Comparison of ENCODE assay signal across 8 cellular contexts in the genomic region with DNA sequence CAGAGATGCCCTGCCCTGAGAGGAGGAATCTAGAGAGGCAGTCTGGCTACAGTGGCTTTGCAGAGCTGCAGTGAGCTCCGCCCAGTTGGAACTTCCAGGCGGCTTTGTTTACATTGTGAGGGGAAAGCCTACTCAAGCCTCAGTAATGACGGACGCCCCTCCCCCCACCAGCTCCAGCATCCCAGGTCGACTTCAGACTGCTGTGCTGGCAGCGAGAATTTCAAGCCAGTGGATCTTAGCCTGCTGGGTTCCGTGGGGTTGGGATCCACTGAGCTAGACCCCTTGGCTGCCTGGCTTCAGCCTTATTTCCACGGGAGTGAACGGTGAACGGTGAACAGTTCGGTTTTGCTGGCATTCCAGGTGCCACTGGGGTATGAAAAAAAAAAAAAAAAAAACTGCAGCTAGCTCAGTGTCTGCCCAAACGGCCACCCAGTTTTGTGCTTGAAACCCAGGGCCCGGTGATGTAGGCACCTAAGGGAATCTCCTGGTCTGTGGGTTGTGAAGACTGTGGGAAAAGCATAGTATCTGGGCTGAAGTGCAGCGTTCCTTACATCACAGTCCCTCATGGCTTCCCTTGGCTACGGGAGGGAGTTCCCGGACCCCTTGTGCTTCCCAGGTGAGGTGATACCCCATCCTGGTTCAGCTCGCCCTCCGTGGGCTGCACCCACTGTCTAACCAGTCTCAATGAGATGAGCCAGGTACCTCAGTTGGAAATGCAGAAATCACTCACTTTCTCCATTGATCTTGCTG.
DNase-seq lines count a peak whose midpoint lies in the region; ATAC-seq and TF ChIP-seq lines count a peak whose summit lies in the region.
"Not testable (repeated sequence)": the region's sequence is repeated elsewhere in the genome, so short reads cannot be mapped to it uniquely, and the experiment has no call there.

No MANE protein-coding gene starts in this region.

- H3K27me3 ChIP-seq in left ventricle myocardium inferior (ENCODE audit: low read depth), result not testable (repeated sequence)

- peak; percentile 97 for ATAC-seq in SK-N-SH treated with all-trans-retinoic acid at 6 μM for 48 hours
- peak; percentile 95 for ATAC-seq in mucosa of descending colon

- H3K36me3 ChIP-seq in left ventricle myocardium inferior; mucosa of descending colon (ENCODE audit: low read depth): not testable (repeated sequence)

- peaks cover 21% of the 10 kb centered on the region for H3K9me3 ChIP-seq in left ventricle myocardium inferior (replicated peaks)
- H3K9me3 ChIP-seq in mucosa of descending colon, result not testable (repeated sequence)

- not testable (repeated sequence) for TF ChIP-seq CTCF in left ventricle myocardium inferior (IDR thresholded peaks at IDR 0.05; ENCODE audit: borderline replicate concordance); mucosa of descending colon (IDR thresholded peaks at IDR 0.05)

- H3K4me1 ChIP-seq in left ventricle myocardium inferior (peaks cover 39% of the 10 kb centered on the region), mucosa of descending colon (ENCODE audit: low read depth) (peaks cover 28% of the 10 kb centered on the region)

- intact Hi-C loops in left ventricle myocardium inferior (cut with micrococcal nuclease); mucosa of descending colon (cut with DNase I, micrococcal nuclease): not testable (repeated sequence)

- DNase-seq in DMS53 (lab: John Stamatoyannopoulos, UW) (peak; percentile 91), LoVo (ENCODE audit: low spot score) (peak; percentile 81), NCI-H446 treated with DMSO at 0.1 percent for 48 hours (lab: John Stamatoyannopoulos, UW) (peak; percentile 59), dermis blood vessel endothelial cell (peak; percentile 70), left ventricle myocardium inferior (peak; percentile 41), mucosa of descending colon (peak; percentile 86 to 93 (median 87)), substantia nigra (lab: John Stamatoyannopoulos, UW) (peak in 42 of 49 donors; percentile 14 to 76 (median 48))

- not testable (repeated sequence) for H3K4me3 ChIP-seq in left ventricle myocardium inferior, mucosa of descending colon

- H3K27ac ChIP-seq in left ventricle myocardium inferior (replicated peaks) (peak overlapping the region; percentile 13), substantia nigra (ENCODE audit: low read depth, low read length, poor library complexity, severe bottlenecking) (peak overlapping the region; percentile 79)

TF ChIP-seq in SK-N-SH treated with all-trans-retinoic acid at 6 μM for 48 hours, 23 proteins besides CTCF, POLR2A, EP300 and RAD21:
- TF ChIP-seq, protein P1, sequence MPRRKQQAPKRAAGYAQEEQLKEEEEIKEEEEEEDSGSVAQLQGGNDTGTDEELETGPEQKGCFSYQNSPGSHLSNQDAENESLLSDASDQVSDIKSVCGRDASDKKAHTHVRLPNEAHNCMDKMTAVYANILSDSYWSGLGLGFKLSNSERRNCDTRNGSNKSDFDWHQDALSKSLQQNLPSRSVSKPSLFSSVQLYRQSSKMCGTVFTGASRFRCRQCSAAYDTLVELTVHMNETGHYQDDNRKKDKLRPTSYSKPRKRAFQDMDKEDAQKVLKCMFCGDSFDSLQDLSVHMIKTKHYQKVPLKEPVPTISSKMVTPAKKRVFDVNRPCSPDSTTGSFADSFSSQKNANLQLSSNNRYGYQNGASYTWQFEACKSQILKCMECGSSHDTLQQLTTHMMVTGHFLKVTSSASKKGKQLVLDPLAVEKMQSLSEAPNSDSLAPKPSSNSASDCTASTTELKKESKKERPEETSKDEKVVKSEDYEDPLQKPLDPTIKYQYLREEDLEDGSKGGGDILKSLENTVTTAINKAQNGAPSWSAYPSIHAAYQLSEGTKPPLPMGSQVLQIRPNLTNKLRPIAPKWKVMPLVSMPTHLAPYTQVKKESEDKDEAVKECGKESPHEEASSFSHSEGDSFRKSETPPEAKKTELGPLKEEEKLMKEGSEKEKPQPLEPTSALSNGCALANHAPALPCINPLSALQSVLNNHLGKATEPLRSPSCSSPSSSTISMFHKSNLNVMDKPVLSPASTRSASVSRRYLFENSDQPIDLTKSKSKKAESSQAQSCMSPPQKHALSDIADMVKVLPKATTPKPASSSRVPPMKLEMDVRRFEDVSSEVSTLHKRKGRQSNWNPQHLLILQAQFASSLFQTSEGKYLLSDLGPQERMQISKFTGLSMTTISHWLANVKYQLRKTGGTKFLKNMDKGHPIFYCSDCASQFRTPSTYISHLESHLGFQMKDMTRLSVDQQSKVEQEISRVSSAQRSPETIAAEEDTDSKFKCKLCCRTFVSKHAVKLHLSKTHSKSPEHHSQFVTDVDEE (CRISPR knock-in tag; IDR thresholded peaks at IDR 0.05), result 0 out of 2 replicates have a peak, but pooled peaks have one; percentile 6
TF ChIP-seq in SK-N-SH treated with all-trans-retinoic acid at 6 μM for 48 hours: peak in this region for 1; not testable (repeated sequence) for 22.

Comparison
In these comparisons a context has a peak if more than half of its experiments do, and no peak if none do; other contexts are left out.
1. DNase-seq: peak in every context shown above with its lines; median percentile 91 in DMS53; 87 in mucosa of descending colon; 81 in LoVo; 70 in dermis blood vessel endothelial cell; 59 in NCI-H446 treated with DMSO at 0.1 percent for 48 hours; 48 in substantia nigra; 41 in left ventricle myocardium inferior.